8 cellular contexts compared by ENCODE assay signal in genomic region chr11:58905141-58905715, GRCh38. TPM values are rescaled to one million over a fixed set of nuclear protein-coding genes. Genes with fewer than 3 reads are reported as not detected.
DNase-seq lines count a peak whose midpoint lies in the region; ATAC-seq and TF ChIP-seq lines count a peak whose summit lies in the region.

No MANE protein-coding gene starts in this region.

- no peak for TF ChIP-seq POLR2A in gastrocnemius medialis (IDR thresholded peaks at IDR 0.05)

- TF ChIP-seq CTCF in GM13976 (IDR thresholded peaks at IDR 0.05; ENCODE audit: borderline replicate concordance, control extremely low read depth, extremely low read depth, insufficient read depth, missing control alignments) (no peak), WI38 (IDR thresholded peaks at IDR 0.05; ENCODE audit: low read depth, low read length) (no peak), gastrocnemius medialis (IDR thresholded peaks at IDR 0.05 in 4 of 5, conservative IDR thresholded peaks at IDR 0.05 in 1 of 5) (no peak)

- CTCF ChIA-PET in HEK293T (lab: Yijun Ruan, JAX), result interaction anchor here (2.1 kb wide), 1 partner anchor 21 kb away, joined by 10 read pairs; no protein-coding TSS in a partner anchor

- ATAC-seq in left ventricle myocardium superior, result peak; percentile 82
- no peak for ATAC-seq in gastrocnemius medialis

- peak overlapping the region; percentile 79 for H3K4me3 ChIP-seq in WI38 (ENCODE audit: low read depth, low read length)
- H3K4me3 ChIP-seq in gastrocnemius medialis, result peak overlapping the region; percentile 11 to 41 (median 36)

- no peaks in the 10 kb centered on the region for H3K9me3 ChIP-seq in gastrocnemius medialis

- H3K4me1 ChIP-seq in gastrocnemius medialis, result no peaks in the 10 kb centered on the region

- in situ Hi-C loops in GM13976 (cut with MboI; ENCODE audit: low sequenced_read_pairs, unreplicated experiment) (no loop called here), gastrocnemius medialis (cut with MboI; ENCODE audit: low sequenced_read_pairs in 4 of 4) (no loop called here)

- peaks cover 11 to 30% (median 19%) of the 10 kb centered on the region in 3 donors for H3K27me3 ChIP-seq in gastrocnemius medialis

- intact Hi-C loops in left ventricle myocardium superior (cut with micrococcal nuclease) (no loop called here), gastrocnemius medialis (cut with DNase I; ENCODE audit: low total_unique reads) (no loop called here)

- H3K27ac ChIP-seq in gastrocnemius medialis, result peak overlapping the region in 1 of 4 donors; percentile 18

- DNase-seq in GM13976 (ENCODE audit: low spot score) (peak; percentile 27), left ventricle myocardium superior (peak; percentile 59), gastrocnemius medialis (no peak), SW 1271 (lab: John Stamatoyannopoulos, UW) (no peak), HEK293T (ENCODE audit: extremely low spot score) (no peak)
- no peak for DNase-seq in stimulated activated CD4-positive, alpha-beta T cell treated with anti-CD3 and anti-CD28 coated beads, Interleukin-1b, Interleukin-23, amount 100 ng/mL, for 48 hours
- no peak for DNase-seq in stimulated activated CD4-positive, alpha-beta T cell treated with anti-CD3 and anti-CD28 coated beads, Interleukin-12 subunit alpha, Interleukin-12 subunit beta, amount 100 ng/mL, for 4 hours

- no peaks in the 10 kb centered on the region for H3K36me3 ChIP-seq in gastrocnemius medialis

- POLR2A ChIA-PET in HEK293T (lab: Yijun Ruan, JAX), result no interaction called here

TF ChIP-seq in HEK293T, 16 proteins besides CTCF, POLR2A, EP300 and RAD21:
- TF ChIP-seq BHLHE40 (IDR thresholded peaks at IDR 0.05; ENCODE audit: borderline replicate concordance) (no peak), FOXK2 (IDR thresholded peaks at IDR 0.05) (no peak), FOXM1 (IDR thresholded peaks at IDR 0.05; ENCODE audit: borderline replicate concordance) (no peak), HDGF (IDR thresholded peaks at IDR 0.05; ENCODE audit: borderline replicate concordance) (no peak), ELF4 (IDR thresholded peaks at IDR 0.05) (no peak), FOXA1 (IDR thresholded peaks at IDR 0.05) (no peak), SP1 (IDR thresholded peaks at IDR 0.05) (no peak), ARNT (IDR thresholded peaks at IDR 0.05) (no peak), CTBP1 (IDR thresholded peaks at IDR 0.05; ENCODE audit: borderline replicate concordance) (no peak), PKNOX1 (IDR thresholded peaks at IDR 0.05) (no peak), L3MBTL2 (conservative IDR thresholded peaks at IDR 0.05) (no peak), NFRKB (IDR thresholded peaks at IDR 0.05) (no peak), TARDBP (IDR thresholded peaks at IDR 0.05) (no peak), SUZ12 (IDR thresholded peaks at IDR 0.05) (no peak), LEF1 (IDR thresholded peaks at IDR 0.05; ENCODE audit: borderline replicate concordance) (no peak), ZNF384 (IDR thresholded peaks at IDR 0.05) (no peak)

RNA-seq across cellular contexts. Expression of gene GLYATL1, which starts 34.1 kb away (rescaled TPM):
- total RNA-seq in left ventricle myocardium superior, result not detected
- total RNA-seq in gastrocnemius medialis, result 1 to 10 TPM in 1 of 4 donors, under 1 TPM in 1, not detected in 2; 0.94 to 1.2 TPM

Comparison
In these comparisons a context has a peak if more than half of its experiments do, and no peak if none do; other contexts are left out.
1. DNase-seq: peak in GM13976 (single experiment) and left ventricle myocardium superior (single experiment); none in gastrocnemius medialis (0 of 2), SW 1271 (0 of 2), stimulated activated CD4-positive, alpha-beta T cell treated with anti-CD3 and anti-CD28 coated beads, Interleukin-1b, Interleukin-23, amount 100 ng/mL, for 48 hours (single experiment), stimulated activated CD4-positive, alpha-beta T cell treated with anti-CD3 and anti-CD28 coated beads, Interleukin-12 subunit alpha, Interleukin-12 subunit beta, amount 100 ng/mL, for 4 hours (single experiment) and HEK293T (single experiment).